In the genomic region with DNA sequence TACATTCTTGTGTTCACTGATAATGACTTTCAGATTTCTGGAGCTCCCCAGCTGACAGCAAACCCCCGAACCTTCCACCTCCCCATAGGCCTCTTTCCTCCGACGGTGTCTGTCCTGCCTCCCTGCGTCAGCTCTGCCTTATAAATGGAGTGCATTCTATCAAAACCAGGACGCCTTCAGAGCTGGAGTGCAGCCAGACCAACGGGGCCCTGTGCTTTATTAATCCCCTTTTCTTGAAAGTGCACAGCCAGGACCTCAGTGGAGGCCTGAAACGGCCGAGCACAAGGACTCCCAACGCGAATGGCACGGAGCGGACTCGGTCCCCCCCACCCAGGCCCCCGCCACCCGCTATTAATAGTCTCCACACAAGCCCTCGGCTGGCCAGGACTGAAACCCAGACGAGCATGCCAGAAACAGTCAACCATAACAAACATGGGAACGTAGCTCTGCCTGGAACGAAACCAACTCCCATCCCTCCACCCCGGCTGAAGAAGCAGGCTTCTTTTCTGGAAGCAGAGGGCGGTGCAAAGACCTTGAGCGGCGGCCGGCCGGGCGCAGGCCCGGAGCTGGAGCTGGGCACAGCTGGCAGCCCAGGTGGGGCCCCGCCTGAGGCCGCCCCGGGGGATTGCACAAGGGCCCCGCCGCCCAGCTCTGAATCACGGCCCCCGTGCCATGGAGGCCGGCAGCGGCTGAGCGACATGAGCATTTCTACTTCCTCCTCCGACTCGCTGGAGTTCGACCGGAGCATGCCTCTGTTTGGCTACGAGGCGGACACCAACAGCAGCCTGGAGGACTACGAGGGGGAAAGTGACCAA, we compare ENCODE assay signal across 8 cellular contexts. TPM values are rescaled to one million over a fixed set of nuclear protein-coding genes. Genes with fewer than 3 reads are reported as not detected.
DNase-seq lines count a peak whose midpoint lies in the region; ATAC-seq and TF ChIP-seq lines count a peak whose summit lies in the region.

No MANE protein-coding gene starts in this region.

- no peaks in the 10 kb centered on the region for H3K9me3 Mint-ChIP-seq in activated CD4-positive, alpha-beta memory T cell treated with anti-CD3 and anti-CD28 coated beads, Interleukin-2, amount 10 ng/mL, durations not matched to agents 7 days and 5 days

- H3K4me1 ChIP-seq in SJSA1 (replicated peaks): peaks cover 54% of the 10 kb centered on the region

- peak; percentile 77 for DNase-seq in HS-5 (ENCODE audit: low read depth)
- peak; percentile 85 to 89 for DNase-seq in SJSA1 (ENCODE audit: low read depth in 1 of 2, low spot score in 2 of 2)
- DNase-seq in foreskin fibroblast: peak; percentile 95 to 96
- peak; percentile 78 for DNase-seq in occipital lobe (lab: John Stamatoyannopoulos, UW)
- no peak for DNase-seq in activated T-cell treated with anti-CD3 and anti-CD28 coated beads for 4 hours
- DNase-seq in activated CD4-positive, alpha-beta memory T cell treated with anti-CD3 and anti-CD28 coated beads, Interleukin-2, amount 10 ng/mL, durations not matched to agents 7 days and 5 days: no peak

- POLR2A ChIA-PET in activated CD4-positive, alpha-beta memory T cell treated with anti-CD3 and anti-CD28 coated beads, Interleukin-2, amount 10 ng/mL, durations not matched to agents 7 days and 5 days (lab: Charles Lee): no interaction called here

- H3K27ac ChIP-seq in SJSA1: peak overlapping the region; percentile 96

- H3K9me3 ChIP-seq in SJSA1 (replicated peaks): no peaks in the 10 kb centered on the region

- no peak for TF ChIP-seq CTCF in foreskin fibroblast (IDR thresholded peaks at IDR 0.05; ENCODE audit: low read depth, low read length)

- H3K36me3 ChIP-seq in SJSA1: peaks cover 26% of the 10 kb centered on the region

- H3K27ac Mint-ChIP-seq in activated CD4-positive, alpha-beta memory T cell treated with anti-CD3 and anti-CD28 coated beads, Interleukin-2, amount 10 ng/mL, durations not matched to agents 7 days and 5 days: no peak overlapping the region

- peaks cover 6% of the 10 kb centered on the region for H3K4me1 Mint-ChIP-seq in activated CD4-positive, alpha-beta memory T cell treated with anti-CD3 and anti-CD28 coated beads, Interleukin-2, amount 10 ng/mL, durations not matched to agents 7 days and 5 days

- H3K4me3 Mint-ChIP-seq in activated CD4-positive, alpha-beta memory T cell treated with anti-CD3 and anti-CD28 coated beads, Interleukin-2, amount 10 ng/mL, durations not matched to agents 7 days and 5 days: no peak overlapping the region

- no peaks in the 10 kb centered on the region for H3K36me3 Mint-ChIP-seq in activated CD4-positive, alpha-beta memory T cell treated with anti-CD3 and anti-CD28 coated beads, Interleukin-2, amount 10 ng/mL, durations not matched to agents 7 days and 5 days (ENCODE audit: low read depth)

- peak overlapping the region; percentile 55 for H3K4me3 ChIP-seq in SJSA1
- H3K4me3 ChIP-seq in foreskin fibroblast (ENCODE audit: low read depth in 1 of 2, low read length in 2 of 2): peak overlapping the region; percentile 68 to 75

- H3K27me3 Mint-ChIP-seq in activated CD4-positive, alpha-beta memory T cell treated with anti-CD3 and anti-CD28 coated beads, Interleukin-2, amount 10 ng/mL, durations not matched to agents 7 days and 5 days: no peaks in the 10 kb centered on the region

- CTCF ChIA-PET in activated CD4-positive, alpha-beta memory T cell treated with anti-CD3 and anti-CD28 coated beads, Interleukin-2, amount 10 ng/mL, durations not matched to agents 7 days and 5 days (lab: Charles Lee): no interaction called here

- ATAC-seq in GM19455 (IDR thresholded peaks at IDR 0.05; ENCODE audit: unreplicated experiment) (no peak), GM18520 (IDR thresholded peaks at IDR 0.05; ENCODE audit: unreplicated experiment) (no peak)

- H3K27me3 ChIP-seq in SJSA1 (replicated peaks): no peaks in the 10 kb centered on the region

RNA-seq across cellular contexts. Expression of gene NAA20, which starts 42.3 kb away (rescaled TPM):
- 50.0 and 71.7 TPM in 2 replicates for total RNA-seq in SJSA1 (2014; rRNA removed; shearing (Covaris generic))
- 50.5 TPM for total RNA-seq in occipital lobe
- 10 to 100 TPM; 53.3 to 53.7 TPM for total RNA-seq in activated CD4-positive, alpha-beta memory T cell treated with anti-CD3 and anti-CD28 coated beads, Interleukin-2, amount 10 ng/mL, durations not matched to agents 7 days and 5 days

Comparison
In these comparisons a context has a peak if more than half of its experiments do, and no peak if none do; other contexts are left out.
1. DNase-seq: peak in HS-5 (single experiment), SJSA1 (2 of 2), foreskin fibroblast (2 of 2) and occipital lobe (single experiment); none in activated T-cell treated with anti-CD3 and anti-CD28 coated beads for 4 hours (single experiment) and activated CD4-positive, alpha-beta memory T cell treated with anti-CD3 and anti-CD28 coated beads, Interleukin-2, amount 10 ng/mL, durations not matched to agents 7 days and 5 days (single experiment).